19 cellular contexts compared by ENCODE assay signal in the genomic region with DNA sequence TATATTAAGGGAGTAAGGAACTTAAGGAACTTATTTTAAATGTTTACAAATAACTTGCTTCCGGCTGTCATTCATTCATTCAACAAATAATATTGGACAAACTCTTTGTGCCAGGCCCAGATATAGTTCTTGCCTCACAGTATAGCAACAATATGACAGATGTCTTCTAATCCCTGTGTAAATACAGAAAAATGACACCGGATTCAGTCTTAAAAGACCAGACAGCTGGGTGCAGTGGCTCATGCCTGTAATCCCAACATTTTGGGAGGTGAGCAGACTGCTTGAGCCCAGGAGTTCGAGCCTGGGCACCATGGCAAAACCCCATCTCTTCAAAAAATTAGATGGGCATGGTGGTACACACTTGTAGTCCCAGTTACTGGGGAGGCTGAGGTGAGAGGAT. TPM values are rescaled to one million over a fixed set of nuclear protein-coding genes. Genes with fewer than 3 reads are reported as not detected.
DNase-seq lines count a peak whose midpoint lies in the region.
"Had no signal": no experiment of that assay in that cellular context is flagged by ENCODE, and none has a peak within 500 bp of the region (broad histone marks: within the 10 kb centered on the region; RNA-seq: fewer than 3 reads in every experiment).

No MANE protein-coding gene starts in this region.

- DNase-seq in D341Med (ENCODE audit: low spot score) (peak; percentile 45), DMS53 treated with DMSO at 0.1 percent for 48 hours (lab: John Stamatoyannopoulos, UW; ENCODE audit: unreplicated experiment) (peak; percentile 96), NCI-H2171 (lab: John Stamatoyannopoulos, UW) (peak; percentile 78), NCI-H774 (lab: John Stamatoyannopoulos, UW) (peak; percentile 20), Ammon's horn (ENCODE audit: low spot score) (no peak), NCI-H2227 (lab: John Stamatoyannopoulos, UW; ENCODE audit: unreplicated experiment) (no peak), G401 (ENCODE audit: low spot score) (no peak)
- DNase-seq in activated CD4-positive, alpha-beta T cell treated with anti-CD3 and anti-CD28 coated beads for 1 hour = no peak
- DNase-seq: activated CD4-positive, alpha-beta memory T cell treated with anti-CD3 and anti-CD28 coated beads, Interleukin-2, amount 10 ng/mL, durations not matched to agents 7 days and 5 days; activated CD8-positive, alpha-beta memory T cell treated with anti-CD3 and anti-CD28 coated beads, Interleukin-2, amount 50 U/mL, for 4 hours; activated naive CD4-positive, alpha-beta T cell treated with anti-CD3 and anti-CD28 coated beads for 36 hours; caudate nucleus; effector memory CD8-positive, alpha-beta T cell; left colon; NCI-H1105; NCI-H2227 treated with DMSO at 0.1 percent for 48 hours; occipital lobe; PC-3; T-helper 2 cell had no signal

- in situ Hi-C loops in G401 (cut with HindIII; ENCODE audit: low sequenced_read_pairs) = no loop called here

RNA-seq across cellular contexts. Expression of a gene that starts 23.7 kb away (rescaled TPM):
- total RNA-seq in G401 (2014; rRNA removed; shearing (Covaris generic)) = 32.3 and 35.5 TPM in 2 replicates

RNA-seq across cellular contexts. Expression of a gene that starts 48.4 kb away (rescaled TPM):
- total RNA-seq in G401 (2014; rRNA removed; shearing (Covaris generic)) = 10.9 and 18.5 TPM in 2 replicates

RNA-seq across cellular contexts. Expression of a gene that starts 49.3 kb away (rescaled TPM):
- 177 and 190 TPM in 2 replicates for total RNA-seq in G401 (2014; rRNA removed; shearing (Covaris generic))

Comparison
In these comparisons a context has a peak if more than half of its experiments do, and no peak if none do; other contexts are left out.
1. DNase-seq: peak in D341Med (single experiment), DMS53 treated with DMSO at 0.1 percent for 48 hours (single experiment), NCI-H2171 (single experiment) and NCI-H774 (single experiment); none in Ammon's horn (single experiment), NCI-H2227 (single experiment), activated CD4-positive, alpha-beta T cell treated with anti-CD3 and anti-CD28 coated beads for 1 hour (single experiment) and G401 (single experiment).